In genomic region chrX:104156630-104157529, GRCh38 we compare ENCODE assay signal across 8 cellular contexts. TPM values are rescaled to one million over a fixed set of nuclear protein-coding genes. Genes with fewer than 3 reads are reported as not detected.
DNase-seq lines count a peak whose midpoint lies in the region; ATAC-seq, FAIRE-seq and TF ChIP-seq lines count a peak whose summit lies in the region.

TSS of gene SLC25A53 (minus strand) at chrX:104157009. CDS start at chrX:104105257, 51,752 bp downstream.

- DNase-seq in NCI-H1694 (lab: John Stamatoyannopoulos, UW) (peak; percentile 91), astrocyte (ENCODE audit: low read depth) (peak; percentile 68), hepatocyte (ENCODE audit: low spot score) (peak; percentile 84), retinal pigment epithelial cell (ENCODE audit: low read depth) (peak; percentile 49), cortex of kidney (lab: John Stamatoyannopoulos, UW) (no peak)
- DNase-seq in T-helper 2 cell treated with Interferon-gamma antibody and Interleukin-4, amounts not matched to agents 5 μg/mL and 100 μg/mL, for 36 hours (ENCODE audit: low spot score) = peak; percentile 79

- H3K27ac ChIP-seq in astrocyte (ENCODE audit: low read depth, low read length) (peak within 1 kb of the TSS; percentile 96), hepatocyte (peak within 1 kb of the TSS; percentile 99)

- H3K9ac ChIP-seq in astrocyte (ENCODE audit: low read length) = peak within 1 kb of the TSS; percentile 97

- no peaks in the 10 kb centered on the region for H4K20me1 ChIP-seq in astrocyte (ENCODE audit: insufficient read depth, low read length)
- no peaks in the 10 kb centered on the region for H4K20me1 ChIP-seq in hepatocyte (ENCODE audit: insufficient read depth, poor library complexity, severe bottlenecking)

- H3K4me2 ChIP-seq in astrocyte (ENCODE audit: low read length) (peak within 1 kb of the TSS; percentile 85), hepatocyte (peak within 1 kb of the TSS; percentile 74)

- peak; percentile 60 for FAIRE-seq in astrocyte (lab: Jason Lieb, UNC)

- ATAC-seq in GM18499 (IDR thresholded peaks at IDR 0.05; ENCODE audit: insufficient read depth, unreplicated experiment) (peak; percentile 87), HG02885 (IDR thresholded peaks at IDR 0.05; ENCODE audit: poor library complexity, unreplicated experiment) (peak; percentile 93)

- 47% methylated on average over 43 of the region's 44 CpGs for WGBS in hepatocyte (ENCODE audit: low lambda C conversion rate, missing lambda C conversion rate)

- H3K9me2 ChIP-seq in hepatocyte (replicated peaks; ENCODE audit: insufficient read depth) = no peaks in the 10 kb centered on the region

- TF ChIP-seq CTCF in astrocyte (IDR thresholded peaks at IDR 0.05; ENCODE audit: insufficient read depth, low read depth, low read length) (no peak), hepatocyte (IDR thresholded peaks at IDR 0.05; ENCODE audit: poor library complexity) (no peak), retinal pigment epithelial cell (conservative IDR thresholded peaks at IDR 0.05; ENCODE audit: low read depth, low read length) (no peak)

- no peaks in the 10 kb centered on the region for H3K9me3 Mint-ChIP-seq in T-helper 2 cell treated with Interferon-gamma antibody and Interleukin-4, amounts not matched to agents 5 μg/mL and 100 μg/mL, for 36 hours
- H3K9me3 Mint-ChIP-seq in astrocyte (ENCODE audit: unreplicated experiment) = no peaks in the 10 kb centered on the region

- H2AFZ ChIP-seq in astrocyte (ENCODE audit: low read depth, low read length) (peak within 1 kb of the TSS; percentile 95), hepatocyte (peak within 1 kb of the TSS; percentile 90)

- H3K27me3 ChIP-seq in astrocyte (ENCODE audit: insufficient read depth, low read length) (no peaks in the 10 kb centered on the region), hepatocyte (no peaks in the 10 kb centered on the region)

- H3K4me3 Mint-ChIP-seq in T-helper 2 cell treated with Interferon-gamma antibody and Interleukin-4, amounts not matched to agents 5 μg/mL and 100 μg/mL, for 36 hours = peak within 1 kb of the TSS; percentile 100
- peak within 1 kb of the TSS; percentile 98 for H3K4me3 Mint-ChIP-seq in astrocyte (ENCODE audit: unreplicated experiment)

- H3K36me3 Mint-ChIP-seq in T-helper 2 cell treated with Interferon-gamma antibody and Interleukin-4, amounts not matched to agents 5 μg/mL and 100 μg/mL, for 36 hours (ENCODE audit: low read depth) = peaks cover 2% of the 10 kb centered on the region
- no peaks in the 10 kb centered on the region for H3K36me3 Mint-ChIP-seq in astrocyte (ENCODE audit: low read depth, unreplicated experiment)

- peaks cover 9% of the 10 kb centered on the region for H3K4me1 Mint-ChIP-seq in T-helper 2 cell treated with Interferon-gamma antibody and Interleukin-4, amounts not matched to agents 5 μg/mL and 100 μg/mL, for 36 hours (ENCODE audit: low read depth)
- no peaks in the 10 kb centered on the region for H3K4me1 Mint-ChIP-seq in astrocyte (ENCODE audit: low read depth, unreplicated experiment)

- no peaks in the 10 kb centered on the region for H3K9me3 ChIP-seq in astrocyte (ENCODE audit: insufficient read depth, low read depth, low read length)
- H3K9me3 ChIP-seq in hepatocyte (ENCODE audit: low read depth) = no peaks in the 10 kb centered on the region

- H3K79me2 ChIP-seq in astrocyte (ENCODE audit: insufficient read depth, low read length) (peaks cover 36% of the 10 kb centered on the region), hepatocyte (peaks cover 22% of the 10 kb centered on the region)

- no peaks in the 10 kb centered on the region for H3K36me3 ChIP-seq in astrocyte (ENCODE audit: insufficient read depth, low read length)
- H3K36me3 ChIP-seq in hepatocyte (replicated peaks; ENCODE audit: insufficient read depth, low read depth) = no peaks in the 10 kb centered on the region

- H3K4me1 ChIP-seq in astrocyte (ENCODE audit: insufficient read depth, low read length) (no peaks in the 10 kb centered on the region), hepatocyte (ENCODE audit: insufficient read depth) (no peaks in the 10 kb centered on the region)

- H3K4me3 ChIP-seq in astrocyte (ENCODE audit: insufficient read depth, low read depth, low read length) = peak within 1 kb of the TSS; percentile 96
- H3K4me3 ChIP-seq in hepatocyte = peak within 1 kb of the TSS; percentile 49
- H3K4me3 ChIP-seq in retinal pigment epithelial cell (ENCODE audit: low read length) = peak within 1 kb of the TSS; percentile 81

- peak within 1 kb of the TSS; percentile 100 for H3K27ac Mint-ChIP-seq in T-helper 2 cell treated with Interferon-gamma antibody and Interleukin-4, amounts not matched to agents 5 μg/mL and 100 μg/mL, for 36 hours
- H3K27ac Mint-ChIP-seq in astrocyte (ENCODE audit: unreplicated experiment) = peak within 1 kb of the TSS; percentile 100

- no peaks in the 10 kb centered on the region for H3K27me3 Mint-ChIP-seq in T-helper 2 cell treated with Interferon-gamma antibody and Interleukin-4, amounts not matched to agents 5 μg/mL and 100 μg/mL, for 36 hours (ENCODE audit: low read depth)
- no peaks in the 10 kb centered on the region for H3K27me3 Mint-ChIP-seq in astrocyte (ENCODE audit: low read depth, unreplicated experiment)

RNA-seq across cellular contexts. Expression of gene SLC25A53, which starts in this region (rescaled TPM):
- total RNA-seq in astrocyte (5.0 and 5.3 TPM in 2 replicates), hepatocyte (5.5 and 6.8 TPM in 2 replicates)
- polyA plus RNA-seq in hepatocyte = 4.8 and 5.7 TPM in 2 replicates
